ENCODE assay signal across 1 cellular context in the genomic region with DNA sequence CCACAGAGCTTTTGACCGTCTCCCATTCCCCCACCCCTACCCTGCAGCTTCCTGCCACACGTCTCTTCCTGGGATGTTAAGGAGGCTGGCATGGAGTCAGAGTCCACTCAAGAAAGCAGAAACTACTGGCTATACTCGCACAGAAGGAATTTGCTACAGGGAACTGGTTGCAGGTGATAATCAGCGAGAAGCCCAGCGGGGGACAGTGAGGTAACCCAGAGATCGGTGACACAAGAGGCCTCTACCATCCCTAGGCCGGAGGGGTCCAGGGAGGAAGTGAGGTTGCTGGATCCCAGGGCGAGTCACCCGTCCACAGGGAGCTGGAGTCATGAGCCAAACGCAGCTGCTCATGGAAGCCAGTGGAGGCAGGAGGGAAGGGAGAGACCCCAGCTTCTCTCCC.
TF ChIP-seq lines count a peak whose summit lies in the region.

No MANE protein-coding gene starts in this region.

TF ChIP-seq in HEK293, 187 proteins besides CTCF, POLR2A, EP300 and RAD21 (continued from another document):
- TF ChIP-seq, protein P1, sequence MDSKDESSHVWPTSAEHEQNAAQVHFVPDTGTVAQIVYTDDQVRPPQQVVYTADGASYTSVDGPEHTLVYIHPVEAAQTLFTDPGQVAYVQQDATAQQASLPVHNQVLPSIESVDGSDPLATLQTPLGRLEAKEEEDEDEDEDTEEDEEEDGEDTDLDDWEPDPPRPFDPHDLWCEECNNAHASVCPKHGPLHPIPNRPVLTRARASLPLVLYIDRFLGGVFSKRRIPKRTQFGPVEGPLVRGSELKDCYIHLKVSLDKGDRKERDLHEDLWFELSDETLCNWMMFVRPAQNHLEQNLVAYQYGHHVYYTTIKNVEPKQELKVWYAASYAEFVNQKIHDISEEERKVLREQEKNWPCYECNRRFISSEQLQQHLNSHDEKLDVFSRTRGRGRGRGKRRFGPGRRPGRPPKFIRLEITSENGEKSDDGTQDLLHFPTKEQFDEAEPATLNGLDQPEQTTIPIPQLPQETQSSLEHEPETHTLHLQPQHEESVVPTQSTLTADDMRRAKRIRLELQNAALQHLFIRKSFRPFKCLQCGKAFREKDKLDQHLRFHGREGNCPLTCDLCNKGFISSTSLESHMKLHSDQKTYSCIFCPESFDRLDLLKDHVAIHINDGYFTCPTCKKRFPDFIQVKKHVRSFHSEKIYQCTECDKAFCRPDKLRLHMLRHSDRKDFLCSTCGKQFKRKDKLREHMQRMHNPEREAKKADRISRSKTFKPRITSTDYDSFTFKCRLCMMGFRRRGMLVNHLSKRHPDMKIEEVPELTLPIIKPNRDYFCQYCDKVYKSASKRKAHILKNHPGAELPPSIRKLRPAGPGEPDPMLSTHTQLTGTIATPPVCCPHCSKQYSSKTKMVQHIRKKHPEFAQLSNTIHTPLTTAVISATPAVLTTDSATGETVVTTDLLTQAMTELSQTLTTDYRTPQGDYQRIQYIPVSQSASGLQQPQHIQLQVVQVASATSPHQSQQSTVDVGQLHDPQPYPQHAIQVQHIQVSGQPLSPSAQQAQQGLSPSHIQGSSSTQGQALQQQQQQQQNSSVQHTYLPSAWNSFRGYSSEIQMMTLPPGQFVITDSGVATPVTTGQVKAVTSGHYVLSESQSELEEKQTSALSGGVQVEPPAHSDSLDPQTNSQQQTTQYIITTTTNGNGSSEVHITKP (tag by site-specific recombination; IDR thresholded peaks at IDR 0.05), result peak; percentile 87
- TF ChIP-seq OSR2 (tag by site-specific recombination; IDR thresholded peaks at IDR 0.05), result no peak
- TF ChIP-seq HOXD13 (CRISPR knock-in tag; IDR thresholded peaks at IDR 0.05; ENCODE audit: borderline replicate concordance), result no peak
- TF ChIP-seq, protein P2, sequence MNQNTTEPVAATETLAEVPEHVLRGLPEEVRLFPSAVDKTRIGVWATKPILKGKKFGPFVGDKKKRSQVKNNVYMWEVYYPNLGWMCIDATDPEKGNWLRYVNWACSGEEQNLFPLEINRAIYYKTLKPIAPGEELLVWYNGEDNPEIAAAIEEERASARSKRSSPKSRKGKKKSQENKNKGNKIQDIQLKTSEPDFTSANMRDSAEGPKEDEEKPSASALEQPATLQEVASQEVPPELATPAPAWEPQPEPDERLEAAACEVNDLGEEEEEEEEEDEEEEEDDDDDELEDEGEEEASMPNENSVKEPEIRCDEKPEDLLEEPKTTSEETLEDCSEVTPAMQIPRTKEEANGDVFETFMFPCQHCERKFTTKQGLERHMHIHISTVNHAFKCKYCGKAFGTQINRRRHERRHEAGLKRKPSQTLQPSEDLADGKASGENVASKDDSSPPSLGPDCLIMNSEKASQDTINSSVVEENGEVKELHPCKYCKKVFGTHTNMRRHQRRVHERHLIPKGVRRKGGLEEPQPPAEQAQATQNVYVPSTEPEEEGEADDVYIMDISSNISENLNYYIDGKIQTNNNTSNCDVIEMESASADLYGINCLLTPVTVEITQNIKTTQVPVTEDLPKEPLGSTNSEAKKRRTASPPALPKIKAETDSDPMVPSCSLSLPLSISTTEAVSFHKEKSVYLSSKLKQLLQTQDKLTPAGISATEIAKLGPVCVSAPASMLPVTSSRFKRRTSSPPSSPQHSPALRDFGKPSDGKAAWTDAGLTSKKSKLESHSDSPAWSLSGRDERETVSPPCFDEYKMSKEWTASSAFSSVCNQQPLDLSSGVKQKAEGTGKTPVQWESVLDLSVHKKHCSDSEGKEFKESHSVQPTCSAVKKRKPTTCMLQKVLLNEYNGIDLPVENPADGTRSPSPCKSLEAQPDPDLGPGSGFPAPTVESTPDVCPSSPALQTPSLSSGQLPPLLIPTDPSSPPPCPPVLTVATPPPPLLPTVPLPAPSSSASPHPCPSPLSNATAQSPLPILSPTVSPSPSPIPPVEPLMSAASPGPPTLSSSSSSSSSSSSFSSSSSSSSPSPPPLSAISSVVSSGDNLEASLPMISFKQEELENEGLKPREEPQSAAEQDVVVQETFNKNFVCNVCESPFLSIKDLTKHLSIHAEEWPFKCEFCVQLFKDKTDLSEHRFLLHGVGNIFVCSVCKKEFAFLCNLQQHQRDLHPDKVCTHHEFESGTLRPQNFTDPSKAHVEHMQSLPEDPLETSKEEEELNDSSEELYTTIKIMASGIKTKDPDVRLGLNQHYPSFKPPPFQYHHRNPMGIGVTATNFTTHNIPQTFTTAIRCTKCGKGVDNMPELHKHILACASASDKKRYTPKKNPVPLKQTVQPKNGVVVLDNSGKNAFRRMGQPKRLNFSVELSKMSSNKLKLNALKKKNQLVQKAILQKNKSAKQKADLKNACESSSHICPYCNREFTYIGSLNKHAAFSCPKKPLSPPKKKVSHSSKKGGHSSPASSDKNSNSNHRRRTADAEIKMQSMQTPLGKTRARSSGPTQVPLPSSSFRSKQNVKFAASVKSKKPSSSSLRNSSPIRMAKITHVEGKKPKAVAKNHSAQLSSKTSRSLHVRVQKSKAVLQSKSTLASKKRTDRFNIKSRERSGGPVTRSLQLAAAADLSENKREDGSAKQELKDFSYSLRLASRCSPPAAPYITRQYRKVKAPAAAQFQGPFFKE (tag by site-specific recombination; IDR thresholded peaks at IDR 0.05; ENCODE audit: borderline replicate concordance), result no peak
- TF ChIP-seq ZNF37A (tag by site-specific recombination; IDR thresholded peaks at IDR 0.05), result no peak
- no peak for TF ChIP-seq ZNF248 (tag by site-specific recombination; IDR thresholded peaks at IDR 0.05)
- no peak for TF ChIP-seq ZNF704 (tag by site-specific recombination; IDR thresholded peaks at IDR 0.05)
- TF ChIP-seq ZNF658 (tag by site-specific recombination; IDR thresholded peaks at IDR 0.05), result no peak
- TF ChIP-seq ZNF112 (tag by site-specific recombination; IDR thresholded peaks at IDR 0.05), result no peak
- TF ChIP-seq ZNF707 (tag by site-specific recombination; IDR thresholded peaks at IDR 0.05), result peak; percentile 55; the same call in 1 of the 2 replicates
- TF ChIP-seq ZNF366 (tag by site-specific recombination; conservative IDR thresholded peaks at IDR 0.05), result no peak
- TF ChIP-seq ZNF140 (tag by site-specific recombination; IDR thresholded peaks at IDR 0.05), result no peak
- no peak for TF ChIP-seq ZNF404 (tag by site-specific recombination; IDR thresholded peaks at IDR 0.05)
- TF ChIP-seq ZNF10 (tag by site-specific recombination; IDR thresholded peaks at IDR 0.05), result no peak
- TF ChIP-seq RBAK (tag by site-specific recombination; IDR thresholded peaks at IDR 0.05), result no peak
- no peak for TF ChIP-seq SP3 (tag by site-specific recombination; IDR thresholded peaks at IDR 0.05)
- no peak for TF ChIP-seq ZNF211 (tag by site-specific recombination; IDR thresholded peaks at IDR 0.05; ENCODE audit: low read depth)
- no peak for TF ChIP-seq ZNF76 (tag by site-specific recombination; IDR thresholded peaks at IDR 0.05; ENCODE audit: borderline replicate concordance, low read depth)
- no peak for TF ChIP-seq ZNF274 (IDR thresholded peaks at IDR 0.05; ENCODE audit: low read length)
- no peak for TF ChIP-seq ZNF274 (tag by site-specific recombination; IDR thresholded peaks at IDR 0.05; ENCODE audit: borderline replicate concordance)
- TF ChIP-seq TRIM28 (IDR thresholded peaks at IDR 0.05; ENCODE audit: borderline replicate concordance, low read length), result no peak
- TF ChIP-seq WT1 (tag by site-specific recombination; IDR thresholded peaks at IDR 0.05), result no peak
- TF ChIP-seq ZBTB11 (tag by site-specific recombination; conservative IDR thresholded peaks at IDR 0.05; ENCODE audit: low read depth), result no peak
- no peak for TF ChIP-seq BCL6B (tag by site-specific recombination; IDR thresholded peaks at IDR 0.05)
- no peak for TF ChIP-seq ZNF394 (tag by site-specific recombination; IDR thresholded peaks at IDR 0.05; ENCODE audit: borderline replicate concordance)
- no peak for TF ChIP-seq ZFP41 (tag by site-specific recombination; IDR thresholded peaks at IDR 0.05; ENCODE audit: borderline replicate concordance)
- peak; percentile 61; the same call in 1 of the 2 replicates for TF ChIP-seq ZBTB6 (tag by site-specific recombination; IDR thresholded peaks at IDR 0.05)
- no peak for TF ChIP-seq ZNF202 (tag by site-specific recombination; IDR thresholded peaks at IDR 0.05; ENCODE audit: borderline replicate concordance)
- TF ChIP-seq ZFP3 (tag by site-specific recombination; IDR thresholded peaks at IDR 0.05; ENCODE audit: low read depth), result no peak
- TF ChIP-seq ZNF629 (tag by site-specific recombination; IDR thresholded peaks at IDR 0.05), result peak; percentile 52
- peak; percentile 66; the same call in 1 of the 2 replicates for TF ChIP-seq GLIS1 (tag by site-specific recombination; IDR thresholded peaks at IDR 0.05)
- no peak for TF ChIP-seq ZNF48 (tag by site-specific recombination; IDR thresholded peaks at IDR 0.05)
- no peak for TF ChIP-seq ZNF837 (tag by site-specific recombination; IDR thresholded peaks at IDR 0.05)
- no peak for TF ChIP-seq ZNF175 (tag by site-specific recombination; IDR thresholded peaks at IDR 0.05)
- TF ChIP-seq SP7 (tag by site-specific recombination; IDR thresholded peaks at IDR 0.05), result no peak
- TF ChIP-seq TCF7L2 (IDR thresholded peaks at IDR 0.05; ENCODE audit: borderline replicate concordance, low read depth, low read length), result no peak
- no peak for TF ChIP-seq ZNF23 (tag by site-specific recombination; IDR thresholded peaks at IDR 0.05; ENCODE audit: borderline replicate concordance)
- no peak for TF ChIP-seq ZBTB10 (tag by site-specific recombination; IDR thresholded peaks at IDR 0.05)
- no peak for TF ChIP-seq ZNF16 (tag by site-specific recombination; IDR thresholded peaks at IDR 0.05; ENCODE audit: low read depth)
- TF ChIP-seq HOXC10 (CRISPR knock-in tag; IDR thresholded peaks at IDR 0.05), result no peak
- no peak for TF ChIP-seq ZNF623 (tag by site-specific recombination; IDR thresholded peaks at IDR 0.05)
